In the genomic region with DNA sequence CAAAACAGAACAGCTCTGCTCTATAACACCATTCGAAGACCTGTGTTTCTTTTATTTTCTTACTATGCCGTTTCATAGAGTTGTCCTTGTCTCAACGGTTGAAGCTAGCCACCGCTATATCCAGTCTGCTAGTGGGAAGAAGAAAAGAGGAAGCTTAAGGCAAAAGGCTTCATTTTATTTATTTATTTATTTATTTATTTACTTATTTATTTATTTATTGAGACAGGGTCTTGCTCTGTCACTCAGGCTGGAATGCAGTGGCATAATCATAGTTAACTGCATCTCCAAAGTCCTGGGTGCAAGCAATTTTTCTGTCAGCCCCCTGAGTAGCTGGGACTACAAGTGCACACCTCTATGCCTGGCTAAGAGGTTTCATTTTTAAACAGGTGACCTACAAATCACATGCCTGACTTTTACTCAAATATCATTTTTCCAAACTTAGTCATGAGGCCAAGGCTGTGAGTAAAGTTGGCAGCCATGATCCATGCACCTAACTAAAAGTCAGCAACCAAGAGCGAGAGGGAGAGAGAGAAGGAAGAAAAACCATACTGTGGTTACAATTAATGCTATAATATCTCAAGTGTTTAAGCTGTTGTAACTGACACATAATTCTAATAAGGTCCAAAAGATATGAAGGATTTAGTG, we compare ENCODE assay signal across 25 cellular contexts.
DNase-seq lines count a peak whose midpoint lies in the region; ATAC-seq, FAIRE-seq and TF ChIP-seq lines count a peak whose summit lies in the region.
"Had no signal": no experiment of that assay in that cellular context is flagged by ENCODE, and none has a peak within 500 bp of the region (broad histone marks: within the 10 kb centered on the region; RNA-seq: fewer than 3 reads in every experiment).

No MANE protein-coding gene starts in this region.

- CTCF ChIA-PET in A549 (lab: Yijun Ruan, JAX) = interaction anchor here (1.3 kb wide), 1 partner anchor 10 kb away, joined by 3 read pairs; no protein-coding TSS in a partner anchor

- no peak for TF ChIP-seq RAD21 in A549 (conservative IDR thresholded peaks at IDR 0.05 in 1 of 2, IDR thresholded peaks at IDR 0.05 in 1 of 2)

- H3K4me1 ChIP-seq in A549 = no peaks in the 10 kb centered on the region
- H3K4me1 ChIP-seq in keratinocyte (ENCODE audit: control insufficient read depth, extremely low read depth, insufficient read depth, low read length) = peaks cover 6% of the 10 kb centered on the region
- H3K4me1 ChIP-seq in upper lobe of right lung = no peaks in the 10 kb centered on the region
- no peaks in the 10 kb centered on the region for H3K4me1 ChIP-seq in endodermal cell (ENCODE audit: control insufficient read depth, insufficient read depth, low read length)
- H3K4me1 ChIP-seq: BLaER1, SJCRH30 had no signal

- no peak overlapping the region for H3K27ac Mint-ChIP-seq in endodermal cell
- H3K27ac Mint-ChIP-seq: CD4-positive, CD25-positive, alpha-beta regulatory T cell had no signal

- H3K27ac ChIP-seq in A549 (no peak overlapping the region), keratinocyte (ENCODE audit: control insufficient read depth, insufficient read depth, low read length) (no peak overlapping the region), upper lobe of right lung (no peak overlapping the region), endodermal cell (ENCODE audit: low read depth, low read length) (no peak overlapping the region)
- H3K27ac ChIP-seq: BLaER1, PC-9, SJCRH30 had no signal

- no peak for ATAC-seq in A549
- no peak for ATAC-seq in upper lobe of right lung
- no peak for ATAC-seq in GM21717 (IDR thresholded peaks at IDR 0.05; ENCODE audit: unreplicated experiment)
- ATAC-seq: HCT116, Right ventricle myocardium inferior had no signal

- DNase-seq in A549 (ENCODE audit: low read depth in 1 of 2, low spot score in 1 of 2) = no peak
- DNase-seq in HT1080 (ENCODE audit: low read depth) = peak; percentile 8
- peak; percentile 4 for DNase-seq in amniotic epithelial cell (ENCODE audit: low read depth)
- DNase-seq in keratinocyte (ENCODE audit: low read depth, low spot score) = no peak
- no peak for DNase-seq in upper lobe of right lung
- no peak for DNase-seq in retina
- no peak for DNase-seq in endodermal cell
- DNase-seq: 8988T; CD4-positive, CD25-positive, alpha-beta regulatory T cell; MV-4-11; NCI-H1105; NCI-H1436 treated with DMSO at 0.1 percent for 48 hours; NCI-H187 treated with DMSO at 0.1 percent for 48 hours; NCI-H2171 treated with DMSO at 0.1 percent for 48 hours; NCI-H345; NCI-H510A treated with DMSO at 0.1 percent for 48 hours; NCI-H748 treated with DMSO at 0.1 percent for 48 hours; PC-9; SJCRH30 had no signal

- H3K4me1 Mint-ChIP-seq in endodermal cell = peaks cover 7% of the 10 kb centered on the region
- H3K4me1 Mint-ChIP-seq: CD4-positive, CD25-positive, alpha-beta regulatory T cell had no signal

- H3K27me3 ChIP-seq in keratinocyte (ENCODE audit: control insufficient read depth, extremely low read depth, insufficient read depth, low read length) (no peaks in the 10 kb centered on the region), upper lobe of right lung (no peaks in the 10 kb centered on the region), endodermal cell (ENCODE audit: control insufficient read depth, insufficient read depth, low read length, poor library complexity, severe bottlenecking) (no peaks in the 10 kb centered on the region)
- H3K27me3 ChIP-seq: BLaER1, SJCRH30 had no signal

- dilution Hi-C loops in keratinocyte (cut with MboI; ENCODE audit: extremely low pct_ligation_motif_present, low sequenced_read_pairs) = no loop called here

- H2AFZ ChIP-seq in keratinocyte (ENCODE audit: control insufficient read depth, low read length) = no peak overlapping the region
- H2AFZ ChIP-seq: PC-9 had no signal

- no peak for TF ChIP-seq POLR2A in A549 (IDR thresholded peaks at IDR 0.05; ENCODE audit: low read length)

- no peaks in the 10 kb centered on the region for H3K79me2 ChIP-seq in keratinocyte (ENCODE audit: control insufficient read depth, insufficient read depth, low read length)

- FAIRE-seq in A549 (lab: Jason Lieb, UNC) = no peak
- FAIRE-seq in keratinocyte (lab: Jason Lieb, UNC) = peak; percentile 26
- FAIRE-seq: GM19239, H1 had no signal

- H3K36me3 Mint-ChIP-seq in endodermal cell (ENCODE audit: low read depth) = peaks cover 20% of the 10 kb centered on the region
- H3K36me3 Mint-ChIP-seq: CD4-positive, CD25-positive, alpha-beta regulatory T cell had no signal

- 86% methylated on average over 5 of the region's 5 CpGs for WGBS in A549 (ENCODE audit: missing lambda C conversion rate)
- 91 to 100% methylated on average over 1 to 4 of the region's 5 CpGs for WGBS in endodermal cell (ENCODE audit: insufficient coverage in 1 of 2, insufficient read length in 1 of 2), 2 experiments

- no peaks in the 10 kb centered on the region for H3K9me1 ChIP-seq in keratinocyte (ENCODE audit: control insufficient read depth, extremely low read depth, insufficient read depth, low read length)

- TF ChIP-seq CTCF in A549 (IDR thresholded peaks at IDR 0.05) (no peak), keratinocyte (optimal IDR thresholded peaks at IDR 0.05 in 1 of 3, IDR thresholded peaks at IDR 0.05 in 1 of 3, conservative IDR thresholded peaks at IDR 0.05 in 1 of 3; ENCODE audit: extremely low read depth in 1 of 3, insufficient read depth in 2 of 3, low read length in 3 of 3) (no peak), upper lobe of right lung (IDR thresholded peaks at IDR 0.05) (no peak), endodermal cell (conservative IDR thresholded peaks at IDR 0.05) (no peak)

- H3K4me2 ChIP-seq in A549 = no peak overlapping the region
- H3K4me2 ChIP-seq in keratinocyte (ENCODE audit: control insufficient read depth, extremely low read depth, insufficient read depth, low read depth, low read length) = no peak overlapping the region
- H3K4me2 ChIP-seq: BLaER1, PC-9 had no signal

- no peak overlapping the region for H3K4me3 ChIP-seq in A549
- H3K4me3 ChIP-seq in keratinocyte (ENCODE audit: control insufficient read depth in 2 of 3, extremely low read depth in 1 of 3, insufficient read depth in 2 of 3, low read depth in 1 of 3, low read length in 3 of 3) = no peak overlapping the region
- no peak overlapping the region for H3K4me3 ChIP-seq in upper lobe of right lung
- H3K4me3 ChIP-seq in endodermal cell (ENCODE audit: low read length) = no peak overlapping the region
- H3K4me3 ChIP-seq: BLaER1, PC-9, SJCRH30 had no signal

- POLR2A ChIA-PET in A549 (lab: Yijun Ruan, JAX) = no interaction called here

- H3K9ac ChIP-seq in keratinocyte (ENCODE audit: control insufficient read depth, extremely low read depth, insufficient read depth, low read length) (no peak overlapping the region), endodermal cell (ENCODE audit: extremely low read depth, low read length, poor library complexity, severe bottlenecking) (no peak overlapping the region)
- H3K9ac ChIP-seq: BLaER1 had no signal

- H3K36me3 ChIP-seq in keratinocyte (ENCODE audit: control insufficient read depth in 2 of 2, extremely low read depth in 1 of 2, insufficient read depth in 2 of 2, low read length in 2 of 2) (no peaks in the 10 kb centered on the region), upper lobe of right lung (no peaks in the 10 kb centered on the region), endodermal cell (ENCODE audit: control insufficient read depth, insufficient read depth, low read length) (no peaks in the 10 kb centered on the region)
- H3K36me3 ChIP-seq: BLaER1 had no signal

- no peaks in the 10 kb centered on the region for H3K27me3 Mint-ChIP-seq in endodermal cell (ENCODE audit: insufficient read depth)
- H3K27me3 Mint-ChIP-seq: CD4-positive, CD25-positive, alpha-beta regulatory T cell had no signal

- peaks cover 11% of the 10 kb centered on the region for H3K9me3 Mint-ChIP-seq in endodermal cell

- TF ChIP-seq EP300 in A549 (IDR thresholded peaks at IDR 0.05) = no peak

- H3K9me3 ChIP-seq in A549 (no peaks in the 10 kb centered on the region), keratinocyte (ENCODE audit: control insufficient read depth, low read depth, low read length) (no peaks in the 10 kb centered on the region), upper lobe of right lung (no peaks in the 10 kb centered on the region), endodermal cell (ENCODE audit: control insufficient read depth, low read length) (peaks cover 10% of the 10 kb centered on the region)
- H3K9me3 ChIP-seq: BLaER1, SJCRH30 had no signal

- H4K20me1 ChIP-seq in keratinocyte (ENCODE audit: control insufficient read depth, extremely low read depth, insufficient read depth, low read length) = no peaks in the 10 kb centered on the region
- H4K20me1 ChIP-seq: BLaER1 had no signal

- no peak overlapping the region for H3K4me3 Mint-ChIP-seq in endodermal cell
- H3K4me3 Mint-ChIP-seq: CD4-positive, CD25-positive, alpha-beta regulatory T cell had no signal

- intact Hi-C loops in upper lobe of right lung (cut with DNase I) = no loop called here

TF ChIP-seq in A549, 52 proteins besides CTCF, POLR2A, EP300 and RAD21:
- no peak for TF ChIP-seq CBX8 (IDR thresholded peaks at IDR 0.05)
- no peak for TF ChIP-seq ESRRA (IDR thresholded peaks at IDR 0.05; ENCODE audit: borderline replicate concordance, low read length)
- peak; percentile 51 for TF ChIP-seq ZC3H11A (IDR thresholded peaks at IDR 0.05)
- TF ChIP-seq, protein P1, sequence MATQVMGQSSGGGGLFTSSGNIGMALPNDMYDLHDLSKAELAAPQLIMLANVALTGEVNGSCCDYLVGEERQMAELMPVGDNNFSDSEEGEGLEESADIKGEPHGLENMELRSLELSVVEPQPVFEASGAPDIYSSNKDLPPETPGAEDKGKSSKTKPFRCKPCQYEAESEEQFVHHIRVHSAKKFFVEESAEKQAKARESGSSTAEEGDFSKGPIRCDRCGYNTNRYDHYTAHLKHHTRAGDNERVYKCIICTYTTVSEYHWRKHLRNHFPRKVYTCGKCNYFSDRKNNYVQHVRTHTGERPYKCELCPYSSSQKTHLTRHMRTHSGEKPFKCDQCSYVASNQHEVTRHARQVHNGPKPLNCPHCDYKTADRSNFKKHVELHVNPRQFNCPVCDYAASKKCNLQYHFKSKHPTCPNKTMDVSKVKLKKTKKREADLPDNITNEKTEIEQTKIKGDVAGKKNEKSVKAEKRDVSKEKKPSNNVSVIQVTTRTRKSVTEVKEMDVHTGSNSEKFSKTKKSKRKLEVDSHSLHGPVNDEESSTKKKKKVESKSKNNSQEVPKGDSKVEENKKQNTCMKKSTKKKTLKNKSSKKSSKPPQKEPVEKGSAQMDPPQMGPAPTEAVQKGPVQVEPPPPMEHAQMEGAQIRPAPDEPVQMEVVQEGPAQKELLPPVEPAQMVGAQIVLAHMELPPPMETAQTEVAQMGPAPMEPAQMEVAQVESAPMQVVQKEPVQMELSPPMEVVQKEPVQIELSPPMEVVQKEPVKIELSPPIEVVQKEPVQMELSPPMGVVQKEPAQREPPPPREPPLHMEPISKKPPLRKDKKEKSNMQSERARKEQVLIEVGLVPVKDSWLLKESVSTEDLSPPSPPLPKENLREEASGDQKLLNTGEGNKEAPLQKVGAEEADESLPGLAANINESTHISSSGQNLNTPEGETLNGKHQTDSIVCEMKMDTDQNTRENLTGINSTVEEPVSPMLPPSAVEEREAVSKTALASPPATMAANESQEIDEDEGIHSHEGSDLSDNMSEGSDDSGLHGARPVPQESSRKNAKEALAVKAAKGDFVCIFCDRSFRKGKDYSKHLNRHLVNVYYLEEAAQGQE (IDR thresholded peaks at IDR 0.05) = no peak

Comparison
In these comparisons a context has a peak if more than half of its experiments do, and no peak if none do; other contexts are left out.
1. DNase-seq: peak in HT1080 (single experiment) and amniotic epithelial cell (single experiment); none in A549 (0 of 2), keratinocyte (single experiment), upper lobe of right lung (single experiment), retina (single experiment) and endodermal cell (single experiment).